1 cellular context compared by ENCODE assay signal in genomic region chr1:778451-779278, GRCh38.
A peak's percentile ranks its signal among the peaks of the same experiment; 100 is the strongest.
TF ChIP-seq lines count a peak whose summit lies in the region.

No MANE protein-coding gene starts in this region.

TF ChIP-seq in HepG2, 621 proteins besides CTCF, POLR2A, EP300 and RAD21 (continued from another document and continues in another):
- TF ChIP-seq ZFP91 (CRISPR knock-in tag; IDR thresholded peaks at IDR 0.05; ENCODE audit: borderline replicate concordance), result peak; percentile 72; the same call in 1 of the 2 replicates
- TF ChIP-seq SIN3B (IDR thresholded peaks at IDR 0.05; ENCODE audit: low read length), result peak; percentile 65; the same call in 1 of the 2 replicates
- TF ChIP-seq, protein P1, sequence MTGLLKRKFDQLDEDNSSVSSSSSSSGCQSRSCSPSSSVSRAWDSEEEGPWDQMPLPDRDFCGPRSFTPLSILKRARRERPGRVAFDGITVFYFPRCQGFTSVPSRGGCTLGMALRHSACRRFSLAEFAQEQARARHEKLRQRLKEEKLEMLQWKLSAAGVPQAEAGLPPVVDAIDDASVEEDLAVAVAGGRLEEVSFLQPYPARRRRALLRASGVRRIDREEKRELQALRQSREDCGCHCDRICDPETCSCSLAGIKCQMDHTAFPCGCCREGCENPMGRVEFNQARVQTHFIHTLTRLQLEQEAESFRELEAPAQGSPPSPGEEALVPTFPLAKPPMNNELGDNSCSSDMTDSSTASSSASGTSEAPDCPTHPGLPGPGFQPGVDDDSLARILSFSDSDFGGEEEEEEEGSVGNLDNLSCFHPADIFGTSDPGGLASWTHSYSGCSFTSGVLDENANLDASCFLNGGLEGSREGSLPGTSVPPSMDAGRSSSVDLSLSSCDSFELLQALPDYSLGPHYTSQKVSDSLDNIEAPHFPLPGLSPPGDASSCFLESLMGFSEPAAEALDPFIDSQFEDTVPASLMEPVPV (CRISPR knock-in tag; IDR thresholded peaks at IDR 0.05), result 0 out of 2 replicates have a peak, but pooled peaks have one; percentile 65
- TF ChIP-seq REPIN1 (CRISPR knock-in tag; IDR thresholded peaks at IDR 0.05; ENCODE audit: borderline replicate concordance, low read depth), result peak; percentile 62; the same call in 1 of the 2 replicates
- peak; percentile 98 for TF ChIP-seq ZNF574 (CRISPR knock-in tag; IDR thresholded peaks at IDR 0.05)
- TF ChIP-seq, protein P2, sequence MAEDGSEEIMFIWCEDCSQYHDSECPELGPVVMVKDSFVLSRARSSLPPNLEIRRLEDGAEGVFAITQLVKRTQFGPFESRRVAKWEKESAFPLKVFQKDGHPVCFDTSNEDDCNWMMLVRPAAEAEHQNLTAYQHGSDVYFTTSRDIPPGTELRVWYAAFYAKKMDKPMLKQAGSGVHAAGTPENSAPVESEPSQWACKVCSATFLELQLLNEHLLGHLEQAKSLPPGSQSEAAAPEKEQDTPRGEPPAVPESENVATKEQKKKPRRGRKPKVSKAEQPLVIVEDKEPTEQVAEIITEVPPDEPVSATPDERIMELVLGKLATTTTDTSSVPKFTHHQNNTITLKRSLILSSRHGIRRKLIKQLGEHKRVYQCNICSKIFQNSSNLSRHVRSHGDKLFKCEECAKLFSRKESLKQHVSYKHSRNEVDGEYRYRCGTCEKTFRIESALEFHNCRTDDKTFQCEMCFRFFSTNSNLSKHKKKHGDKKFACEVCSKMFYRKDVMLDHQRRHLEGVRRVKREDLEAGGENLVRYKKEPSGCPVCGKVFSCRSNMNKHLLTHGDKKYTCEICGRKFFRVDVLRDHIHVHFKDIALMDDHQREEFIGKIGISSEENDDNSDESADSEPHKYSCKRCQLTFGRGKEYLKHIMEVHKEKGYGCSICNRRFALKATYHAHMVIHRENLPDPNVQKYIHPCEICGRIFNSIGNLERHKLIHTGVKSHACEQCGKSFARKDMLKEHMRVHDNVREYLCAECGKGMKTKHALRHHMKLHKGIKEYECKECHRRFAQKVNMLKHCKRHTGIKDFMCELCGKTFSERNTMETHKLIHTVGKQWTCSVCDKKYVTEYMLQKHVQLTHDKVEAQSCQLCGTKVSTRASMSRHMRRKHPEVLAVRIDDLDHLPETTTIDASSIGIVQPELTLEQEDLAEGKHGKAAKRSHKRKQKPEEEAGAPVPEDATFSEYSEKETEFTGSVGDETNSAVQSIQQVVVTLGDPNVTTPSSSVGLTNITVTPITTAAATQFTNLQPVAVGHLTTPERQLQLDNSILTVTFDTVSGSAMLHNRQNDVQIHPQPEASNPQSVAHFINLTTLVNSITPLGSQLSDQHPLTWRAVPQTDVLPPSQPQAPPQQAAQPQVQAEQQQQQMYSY (CRISPR knock-in tag; IDR thresholded peaks at IDR 0.05), result peak; percentile 61; the same call in 1 of the 2 replicates
- TF ChIP-seq SMAD1 (CRISPR knock-in tag; IDR thresholded peaks at IDR 0.05; ENCODE audit: borderline replicate concordance, low read depth), result peak; percentile 56; the same call in 1 of the 2 replicates
- peak; percentile 93 for TF ChIP-seq SAP130 (CRISPR knock-in tag; IDR thresholded peaks at IDR 0.05; ENCODE audit: low read depth)
- peak; percentile 98 for TF ChIP-seq ZHX2 (IDR thresholded peaks at IDR 0.05; ENCODE audit: low read depth)
- TF ChIP-seq ZHX2 (CRISPR knock-in tag; IDR thresholded peaks at IDR 0.05; ENCODE audit: borderline replicate concordance), result 0 out of 2 replicates have a peak, but pooled peaks have one; percentile 41
- TF ChIP-seq, protein P3, sequence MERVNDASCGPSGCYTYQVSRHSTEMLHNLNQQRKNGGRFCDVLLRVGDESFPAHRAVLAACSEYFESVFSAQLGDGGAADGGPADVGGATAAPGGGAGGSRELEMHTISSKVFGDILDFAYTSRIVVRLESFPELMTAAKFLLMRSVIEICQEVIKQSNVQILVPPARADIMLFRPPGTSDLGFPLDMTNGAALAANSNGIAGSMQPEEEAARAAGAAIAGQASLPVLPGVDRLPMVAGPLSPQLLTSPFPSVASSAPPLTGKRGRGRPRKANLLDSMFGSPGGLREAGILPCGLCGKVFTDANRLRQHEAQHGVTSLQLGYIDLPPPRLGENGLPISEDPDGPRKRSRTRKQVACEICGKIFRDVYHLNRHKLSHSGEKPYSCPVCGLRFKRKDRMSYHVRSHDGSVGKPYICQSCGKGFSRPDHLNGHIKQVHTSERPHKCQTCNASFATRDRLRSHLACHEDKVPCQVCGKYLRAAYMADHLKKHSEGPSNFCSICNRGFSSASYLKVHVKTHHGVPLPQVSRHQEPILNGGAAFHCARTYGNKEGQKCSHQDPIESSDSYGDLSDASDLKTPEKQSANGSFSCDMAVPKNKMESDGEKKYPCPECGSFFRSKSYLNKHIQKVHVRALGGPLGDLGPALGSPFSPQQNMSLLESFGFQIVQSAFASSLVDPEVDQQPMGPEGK (CRISPR knock-in tag; IDR thresholded peaks at IDR 0.05), result peak; percentile 54; the same call in 1 of the 2 replicates
- TF ChIP-seq SNAPC2 (CRISPR knock-in tag; IDR thresholded peaks at IDR 0.05), result 0 out of 2 replicates have a peak, but pooled peaks have one; percentile 16
- TF ChIP-seq FOXA3 (CRISPR knock-in tag; IDR thresholded peaks at IDR 0.05), result peak; percentile 69
- 0 out of 2 replicates have a peak, but pooled peaks have one; percentile 63 for TF ChIP-seq IRX3 (CRISPR knock-in tag; IDR thresholded peaks at IDR 0.05; ENCODE audit: borderline replicate concordance, low read depth)
- TF ChIP-seq RXRB (CRISPR knock-in tag; IDR thresholded peaks at IDR 0.05; ENCODE audit: borderline replicate concordance), result peak; percentile 62; the same call in 1 of the 2 replicates
- TF ChIP-seq TFAP4 (IDR thresholded peaks at IDR 0.05; ENCODE audit: borderline replicate concordance, low read depth), result peak; percentile 38; the same call in 1 of the 2 replicates
- TF ChIP-seq POGZ (CRISPR knock-in tag; IDR thresholded peaks at IDR 0.05), result peak; percentile 94
- TF ChIP-seq ERF (CRISPR knock-in tag; IDR thresholded peaks at IDR 0.05), result peak; percentile 52; the same call in 1 of the 2 replicates
- 0 out of 2 replicates have a peak, but pooled peaks have one; percentile 49 for TF ChIP-seq ZFP36L1 (CRISPR knock-in tag; IDR thresholded peaks at IDR 0.05)
- TF ChIP-seq NFKBIZ (CRISPR knock-in tag; IDR thresholded peaks at IDR 0.05), result 0 out of 2 replicates have a peak, but pooled peaks have one; percentile 34
- peak; percentile 79; the same call in 1 of the 2 replicates for TF ChIP-seq ZMAT3 (CRISPR knock-in tag; conservative IDR thresholded peaks at IDR 0.05)
- peak; percentile 81 for TF ChIP-seq NR2C2 (CRISPR knock-in tag; IDR thresholded peaks at IDR 0.05; ENCODE audit: borderline replicate concordance)
- peak; percentile 98 for TF ChIP-seq ZMYM4 (CRISPR knock-in tag; IDR thresholded peaks at IDR 0.05)
- TF ChIP-seq, protein P4, sequence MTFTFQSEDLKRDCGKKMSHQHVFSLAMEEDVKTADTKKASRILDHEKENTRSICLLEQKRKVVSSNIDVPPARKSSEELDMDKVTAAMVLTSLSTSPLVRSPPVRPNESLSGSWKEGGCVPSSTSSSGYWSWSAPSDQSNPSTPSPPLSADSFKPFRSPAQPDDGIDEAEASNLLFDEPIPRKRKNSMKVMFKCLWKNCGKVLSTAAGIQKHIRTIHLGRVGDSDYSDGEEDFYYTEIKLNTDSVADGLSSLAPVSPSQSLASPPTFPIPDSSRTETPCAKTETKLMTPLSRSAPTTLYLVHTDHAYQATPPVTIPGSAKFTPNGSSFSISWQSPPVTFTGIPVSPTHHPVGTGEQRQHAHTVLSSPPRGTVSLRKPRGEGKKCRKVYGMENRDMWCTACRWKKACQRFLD (CRISPR knock-in tag; IDR thresholded peaks at IDR 0.05; ENCODE audit: borderline replicate concordance), result 0 out of 2 replicates have a peak, but pooled peaks have one; percentile 56
- TF ChIP-seq CREB1 (IDR thresholded peaks at IDR 0.05), result peak; percentile 100
- TF ChIP-seq CREB1 (CRISPR knock-in tag; IDR thresholded peaks at IDR 0.05), result peak; percentile 98
- TF ChIP-seq MTF1 (CRISPR knock-in tag; IDR thresholded peaks at IDR 0.05), result peak; percentile 48; the same call in 1 of the 2 replicates
- peak; percentile 80 for TF ChIP-seq ZGPAT (CRISPR knock-in tag; IDR thresholded peaks at IDR 0.05)
- peak; percentile 39; the same call in 1 of the 2 replicates for TF ChIP-seq GFI1 (CRISPR knock-in tag; IDR thresholded peaks at IDR 0.05; ENCODE audit: borderline replicate concordance)
- TF ChIP-seq ZNF777 (CRISPR knock-in tag; IDR thresholded peaks at IDR 0.05), result peak; percentile 62; the same call in 1 of the 2 replicates
